10 cellular contexts compared by ENCODE assay signal in genomic region chr19:3585301-3586123, GRCh38. TPM values are rescaled to one million over a fixed set of nuclear protein-coding genes. Genes with fewer than 3 reads are reported as not detected.
A peak's percentile ranks its signal among the peaks of the same experiment; 100 is the strongest.
DNase-seq lines count a peak whose midpoint lies in the region; ATAC-seq and TF ChIP-seq lines count a peak whose summit lies in the region.
"Had no signal": no experiment of that assay in that cellular context is flagged by ENCODE, and none has a peak within 500 bp of the region (broad histone marks: within the 10 kb centered on the region; RNA-seq: fewer than 3 reads in every experiment).

TSS of gene GIPC3 (plus strand) at chr19:3585478. CDS start at chr19:3585598, 120 bp downstream.

- ATAC-seq in GM23338 (peak; percentile 47), right cardiac atrium (peak; percentile 6 to 17)

- H3K36me3 ChIP-seq in GM23338 (ENCODE audit: insufficient read depth), result no peaks in the 10 kb centered on the region
- H3K36me3 ChIP-seq in WERI-Rb-1, result no peaks in the 10 kb centered on the region
- no peaks in the 10 kb centered on the region for H3K36me3 ChIP-seq in skeletal muscle satellite cell (ENCODE audit: insufficient read depth, low read length)

- TF ChIP-seq CTCF in GM23338 (conservative IDR thresholded peaks at IDR 0.05; ENCODE audit: low read depth in 2 of 2) (no peak), WERI-Rb-1 (IDR thresholded peaks at IDR 0.05; ENCODE audit: low read depth, low read length) (no peak)

- 6% methylated on average over 84 of the region's 84 CpGs for WGBS in right cardiac atrium

- H3K4me2 ChIP-seq in GM23338 (peak within 1 kb of the TSS; percentile 80), skeletal muscle satellite cell (ENCODE audit: low read length) (peak within 1 kb of the TSS; percentile 55)

- no peak within 1 kb of the TSS for H3K27ac Mint-ChIP-seq in GM23338
- H3K27ac Mint-ChIP-seq: activated CD4-positive, alpha-beta T cell treated with anti-CD3 and anti-CD28 coated beads, Interleukin-2, amount 10 ng/mL, durations not matched to agents 7 days and 5 days had no signal

- no peak within 1 kb of the TSS for H3K9ac ChIP-seq in skeletal muscle satellite cell (ENCODE audit: low read depth, low read length)

- H3K9me2 ChIP-seq in GM23338 (ENCODE audit: insufficient read depth), result no peaks in the 10 kb centered on the region

- H3K9me3 ChIP-seq in WERI-Rb-1 (ENCODE audit: severe bottlenecking) (peaks cover 3% of the 10 kb centered on the region), right cardiac atrium (ENCODE audit: control insufficient read depth, low read length) (no peaks in the 10 kb centered on the region), skeletal muscle satellite cell (replicated peaks; ENCODE audit: low read length) (no peaks in the 10 kb centered on the region)

- peak within 1 kb of the TSS; percentile 95 for H2AFZ ChIP-seq in GM23338

- no peak within 1 kb of the TSS for H3K27ac ChIP-seq in GM23338 (ENCODE audit: low read depth)
- no peak within 1 kb of the TSS for H3K27ac ChIP-seq in WERI-Rb-1
- no peak within 1 kb of the TSS for H3K27ac ChIP-seq in right cardiac atrium (ENCODE audit: low read length)

- no peaks in the 10 kb centered on the region for H3F3A ChIP-seq in GM23338 (replicated peaks; ENCODE audit: low read depth)

- no peaks in the 10 kb centered on the region for H3K4me1 ChIP-seq in GM23338 (ENCODE audit: insufficient read depth)
- H3K4me1 ChIP-seq in right cardiac atrium (ENCODE audit: control insufficient read depth, insufficient read depth, low read length), result no peaks in the 10 kb centered on the region
- H3K4me1 ChIP-seq in skeletal muscle satellite cell (ENCODE audit: control insufficient read depth, insufficient read depth, low read length), result peaks cover 10% of the 10 kb centered on the region

- H3K9me3 Mint-ChIP-seq in GM23338, result peaks cover 5% of the 10 kb centered on the region; the same call in 2 of the 3 replicates

- H3K4me3 Mint-ChIP-seq in GM23338, result peak within 1 kb of the TSS; percentile 47
- H3K4me3 Mint-ChIP-seq: activated CD4-positive, alpha-beta T cell treated with anti-CD3 and anti-CD28 coated beads, Interleukin-2, amount 10 ng/mL, durations not matched to agents 7 days and 5 days had no signal

- peak; percentile 49 for DNase-seq in GM23338 (ENCODE audit: low spot score)
- DNase-seq in WERI-Rb-1, result peak; percentile 31
- DNase-seq in right cardiac atrium, result peak in 1 of 3 donors; percentile 62
- DNase-seq in NCI-H446 (lab: John Stamatoyannopoulos, UW), result no peak
- DNase-seq in NCI-H82 treated with DMSO at 0.1 percent for 48 hours (lab: John Stamatoyannopoulos, UW; ENCODE audit: unreplicated experiment), result no peak
- DNase-seq in NCI-H1930 (lab: John Stamatoyannopoulos, UW), result no peak
- DNase-seq in LoVo (ENCODE audit: low spot score), result no peak
- DNase-seq: NCI-H526 treated with DMSO at 0.1 percent for 48 hours had no signal

- H3K4me3 ChIP-seq in GM23338 (peak within 1 kb of the TSS; percentile 61), WERI-Rb-1 (ENCODE audit: low read depth, low read length) (peak within 1 kb of the TSS; percentile 53), right cardiac atrium (ENCODE audit: low read length) (peak within 1 kb of the TSS; percentile 44), skeletal muscle satellite cell (ENCODE audit: low read length) (peak within 1 kb of the TSS; percentile 23)

- H3K27me3 Mint-ChIP-seq in GM23338 (ENCODE audit: insufficient read depth, low read depth, poor library complexity), result peaks cover 17% of the 10 kb centered on the region
- H3K27me3 Mint-ChIP-seq: activated CD4-positive, alpha-beta T cell treated with anti-CD3 and anti-CD28 coated beads, Interleukin-2, amount 10 ng/mL, durations not matched to agents 7 days and 5 days had no signal

- intact Hi-C loops in right cardiac atrium (cut with DNase I), result no loop called here

- H3K79me2 ChIP-seq in GM23338 (replicated peaks; ENCODE audit: insufficient read depth), result no peaks in the 10 kb centered on the region

- peaks cover 3% of the 10 kb centered on the region; the same call in 1 of the 3 replicates for H3K36me3 Mint-ChIP-seq in GM23338 (ENCODE audit: low read depth)

- H3K4me1 Mint-ChIP-seq in GM23338, result no peaks in the 10 kb centered on the region
- H3K4me1 Mint-ChIP-seq: activated CD4-positive, alpha-beta T cell treated with anti-CD3 and anti-CD28 coated beads, Interleukin-2, amount 10 ng/mL, durations not matched to agents 7 days and 5 days had no signal

- H3K27me3 ChIP-seq in GM23338 (ENCODE audit: insufficient read depth) (peaks cover 41% of the 10 kb centered on the region), WERI-Rb-1 (ENCODE audit: insufficient read depth, low read depth, severe bottlenecking) (no peaks in the 10 kb centered on the region), right cardiac atrium (ENCODE audit: control insufficient read depth, insufficient read depth) (no peaks in the 10 kb centered on the region), skeletal muscle satellite cell (ENCODE audit: control insufficient read depth, insufficient read depth, low read length) (peaks cover 25% of the 10 kb centered on the region)

- H4K20me1 ChIP-seq in GM23338 (replicated peaks; ENCODE audit: insufficient read depth), result no peaks in the 10 kb centered on the region

TF ChIP-seq in GM23338, 12 proteins besides CTCF, POLR2A, EP300 and RAD21 (continues in another document):
- TF ChIP-seq POLR2AphosphoS5 (IDR thresholded peaks at IDR 0.05; ENCODE audit: low read depth), result no peak
- TF ChIP-seq ETS1 (IDR thresholded peaks at IDR 0.05), result no peak
- TF ChIP-seq EZH2 (IDR thresholded peaks at IDR 0.05; ENCODE audit: low read depth, unreplicated experiment), result no peak

RNA-seq across cellular contexts. Expression of gene GIPC3, which starts in this region (rescaled TPM):
- 0.59 and 1.6 TPM in 2 replicates for total RNA-seq in GM23338 (2014; rRNA removed; shearing (Covaris generic))
- polyA plus RNA-seq in GM23338 (2016; fragmentation: Nextera tagmentation; extraction: Ambion mirVana) (0.26 and 0.48 TPM in 2 replicates), right cardiac atrium (1.2 TPM)
- 1 to 10 TPM in 2 of 4 donors, under 1 TPM in 2; 0.89 to 2.1 (median 1.2) TPM for total RNA-seq in right cardiac atrium
- under 0.01 TPM in 1 of 2 replicates, not detected in the other for total RNA-seq in skeletal muscle satellite cell (2012; rRNA removed)

Comparison
In these comparisons a context has a peak if more than half of its experiments do, and no peak if none do; other contexts are left out.
1. DNase-seq: peak in GM23338 (single experiment) and WERI-Rb-1 (single experiment); none in NCI-H446 (0 of 2), NCI-H82 treated with DMSO at 0.1 percent for 48 hours (single experiment), NCI-H1930 (0 of 2) and LoVo (single experiment).
2. Peak in every context shown above with its lines, with median percentiles within 50 percentile points of each other: H3K4me3 ChIP-seq.